Comparison of ENCODE assay signal across 3 cellular contexts in genomic region chr16:13067648-13068047, GRCh38.
TF ChIP-seq lines count a peak whose summit lies in the region.

No MANE protein-coding gene starts in this region.

TF ChIP-seq in WTC11, 78 proteins besides CTCF, POLR2A, EP300 and RAD21:
- TF ChIP-seq TP53 (CRISPR knock-in tag; IDR thresholded peaks at IDR 0.05) (no peak), FOXK1 (CRISPR knock-in tag; IDR thresholded peaks at IDR 0.05) (no peak), RELA (CRISPR knock-in tag; IDR thresholded peaks at IDR 0.05; ENCODE audit: borderline replicate concordance) (no peak), PRRX2 (CRISPR knock-in tag; IDR thresholded peaks at IDR 0.05) (no peak), RORB (CRISPR knock-in tag; IDR thresholded peaks at IDR 0.05) (no peak), ZMAT4 (CRISPR knock-in tag; IDR thresholded peaks at IDR 0.05) (no peak), USF2 (CRISPR knock-in tag; IDR thresholded peaks at IDR 0.05) (no peak)

TF ChIP-seq in H1, 55 proteins besides CTCF, POLR2A, EP300 and RAD21:
- TF ChIP-seq SP1 (IDR thresholded peaks at IDR 0.05; ENCODE audit: low read depth, low read length): no peak
- TF ChIP-seq, protein P1, sequence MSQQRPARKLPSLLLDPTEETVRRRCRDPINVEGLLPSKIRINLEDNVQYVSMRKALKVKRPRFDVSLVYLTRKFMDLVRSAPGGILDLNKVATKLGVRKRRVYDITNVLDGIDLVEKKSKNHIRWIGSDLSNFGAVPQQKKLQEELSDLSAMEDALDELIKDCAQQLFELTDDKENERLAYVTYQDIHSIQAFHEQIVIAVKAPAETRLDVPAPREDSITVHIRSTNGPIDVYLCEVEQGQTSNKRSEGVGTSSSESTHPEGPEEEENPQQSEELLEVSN (IDR thresholded peaks at IDR 0.05): no peak
- no peak for TF ChIP-seq RFX5 (IDR thresholded peaks at IDR 0.05; ENCODE audit: borderline replicate concordance, low read depth, low read length)
- no peak for TF ChIP-seq TEAD4 (IDR thresholded peaks at IDR 0.05; ENCODE audit: low read depth, low read length)
- TF ChIP-seq KDM1A (IDR thresholded peaks at IDR 0.05; ENCODE audit: borderline replicate concordance, low read length): no peak
- TF ChIP-seq SP4 (IDR thresholded peaks at IDR 0.05; ENCODE audit: low read length): no peak
- TF ChIP-seq ATF2 (IDR thresholded peaks at IDR 0.05; ENCODE audit: low read length): no peak
- TF ChIP-seq BCL11A (IDR thresholded peaks at IDR 0.05; ENCODE audit: low read depth in 2 of 2, low read length in 2 of 2): no peak
- no peak for TF ChIP-seq YY1 (IDR thresholded peaks at IDR 0.05; ENCODE audit: low read depth, low read length)
- TF ChIP-seq SAP30 (IDR thresholded peaks at IDR 0.05; ENCODE audit: insufficient read depth, insufficient replicate concordance, low read length): no peak
TF ChIP-seq in H1: peak in this region for 0.

TF ChIP-seq in GM23338, 12 proteins besides CTCF, POLR2A, EP300 and RAD21:
- TF ChIP-seq NANOG (IDR thresholded peaks at IDR 0.05; ENCODE audit: borderline replicate concordance) (no peak), JUNB (IDR thresholded peaks at IDR 0.05; ENCODE audit: unreplicated experiment) (no peak), EZH2phosphoT487 (IDR thresholded peaks at IDR 0.05; ENCODE audit: unreplicated experiment) (no peak), REST (IDR thresholded peaks at IDR 0.05; ENCODE audit: unreplicated experiment) (no peak), ZNF331 (CRISPR knock-in tag; IDR thresholded peaks at IDR 0.05; ENCODE audit: low read depth) (no peak), ZNF462 (CRISPR knock-in tag; IDR thresholded peaks at IDR 0.05) (no peak), STAT1 (IDR thresholded peaks at IDR 0.05; ENCODE audit: unreplicated experiment) (no peak), ZNF114 (CRISPR knock-in tag; IDR thresholded peaks at IDR 0.05) (no peak), POLR2AphosphoS5 (IDR thresholded peaks at IDR 0.05; ENCODE audit: low read depth) (no peak), EZH2 (IDR thresholded peaks at IDR 0.05; ENCODE audit: low read depth, unreplicated experiment) (no peak), CREB1 (CRISPR knock-in tag; IDR thresholded peaks at IDR 0.05; ENCODE audit: low read depth) (no peak)
- TF ChIP-seq, protein P2, sequence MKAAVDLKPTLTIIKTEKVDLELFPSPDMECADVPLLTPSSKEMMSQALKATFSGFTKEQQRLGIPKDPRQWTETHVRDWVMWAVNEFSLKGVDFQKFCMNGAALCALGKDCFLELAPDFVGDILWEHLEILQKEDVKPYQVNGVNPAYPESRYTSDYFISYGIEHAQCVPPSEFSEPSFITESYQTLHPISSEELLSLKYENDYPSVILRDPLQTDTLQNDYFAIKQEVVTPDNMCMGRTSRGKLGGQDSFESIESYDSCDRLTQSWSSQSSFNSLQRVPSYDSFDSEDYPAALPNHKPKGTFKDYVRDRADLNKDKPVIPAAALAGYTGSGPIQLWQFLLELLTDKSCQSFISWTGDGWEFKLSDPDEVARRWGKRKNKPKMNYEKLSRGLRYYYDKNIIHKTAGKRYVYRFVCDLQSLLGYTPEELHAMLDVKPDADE (IDR thresholded peaks at IDR 0.05): no peak
